Comparison of ENCODE assay signal across 26 cellular contexts in the genomic region with DNA sequence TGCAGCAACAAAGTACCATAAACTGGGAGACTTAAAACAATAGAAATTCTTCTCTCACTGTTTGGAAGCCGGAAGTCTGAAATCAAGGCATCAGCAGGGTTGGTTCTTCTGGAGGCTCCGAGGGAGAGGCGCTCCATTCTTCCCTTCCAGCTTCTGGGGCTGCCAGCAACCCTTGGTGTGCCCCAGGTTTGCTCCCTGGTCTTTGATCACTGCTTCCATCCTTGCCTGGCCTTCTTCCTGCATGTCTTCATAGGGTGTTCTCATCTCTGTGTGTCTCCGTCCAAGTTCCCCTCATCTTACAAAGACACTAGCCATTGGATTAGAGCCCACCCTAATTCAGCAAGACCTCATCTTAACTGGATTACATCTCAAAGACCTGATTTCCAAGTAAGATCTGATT. TPM values are rescaled to one million over a fixed set of nuclear protein-coding genes. Genes with fewer than 3 reads are reported as not detected.
A peak's percentile ranks its signal among the peaks of the same experiment; 100 is the strongest.
DNase-seq lines count a peak whose midpoint lies in the region; ATAC-seq, FAIRE-seq and TF ChIP-seq lines count a peak whose summit lies in the region.
"Had no signal": no experiment of that assay in that cellular context is flagged by ENCODE, and none has a peak within 500 bp of the region (broad histone marks: within the 10 kb centered on the region; RNA-seq: fewer than 3 reads in every experiment).

No MANE protein-coding gene starts in this region.

- no peaks in the 10 kb centered on the region for H3K4me1 ChIP-seq in esophagus muscularis mucosa
- H3K4me1 ChIP-seq in osteoblast (ENCODE audit: insufficient read depth, low read length) = peaks cover 10% of the 10 kb centered on the region
- H3K4me1 ChIP-seq: BE2C, BLaER1 had no signal

- no peak overlapping the region for H3K27ac ChIP-seq in esophagus muscularis mucosa (replicated peaks in 1 of 4)
- H3K27ac ChIP-seq in osteoblast (ENCODE audit: low read depth, low read length) = no peak overlapping the region
- H3K27ac ChIP-seq: BLaER1 had no signal

- H3K9me3 ChIP-seq in esophagus muscularis mucosa = no peaks in the 10 kb centered on the region
- H3K9me3 ChIP-seq in T-helper 17 cell (ENCODE audit: control insufficient read depth, low read length, poor library complexity, severe bottlenecking) = no peaks in the 10 kb centered on the region
- no peaks in the 10 kb centered on the region for H3K9me3 ChIP-seq in osteoblast (ENCODE audit: low read depth, low read length)
- H3K9me3 ChIP-seq: BE2C, BLaER1 had no signal

- 72% methylated on average over 4 of the region's 4 CpGs for WGBS in esophagus muscularis mucosa

- no peaks in the 10 kb centered on the region for H4K20me1 ChIP-seq in osteoblast (ENCODE audit: insufficient read depth, low read length)
- H4K20me1 ChIP-seq: BLaER1 had no signal

- ATAC-seq in T-helper 17 cell = no peak
- ATAC-seq: GM12878 had no signal

- peak; percentile 72 for FAIRE-seq in HTR-8/SVneo (lab: Jason Lieb, UNC)
- FAIRE-seq: A204.1, GM12878, GM12892, GM18507 had no signal

- H3K36me3 Mint-ChIP-seq in osteocyte (ENCODE audit: unreplicated experiment) = no peaks in the 10 kb centered on the region
- H3K36me3 Mint-ChIP-seq in T-helper 17 cell (ENCODE audit: low read depth) = peaks cover under 1% of the 10 kb centered on the region
- H3K36me3 Mint-ChIP-seq: CD14-positive monocyte; CD4-positive, alpha-beta memory T cell; CD4-positive, CD25-positive, alpha-beta regulatory T cell; CD8-positive, alpha-beta memory T cell had no signal

- H3K36me3 ChIP-seq in esophagus muscularis mucosa (no peaks in the 10 kb centered on the region), osteoblast (ENCODE audit: insufficient read depth, low read length) (no peaks in the 10 kb centered on the region)
- H3K36me3 ChIP-seq: BE2C, BLaER1 had no signal

- DNase-seq in HTR-8/SVneo (ENCODE audit: insufficient read length, low spot score) (no peak), esophagus muscularis mucosa (ENCODE audit: extremely low spot score) (peak; percentile 39), osteocyte (ENCODE audit: extremely low spot score, unreplicated experiment) (peak; percentile 54), T-helper 17 cell (no peak), osteoblast (ENCODE audit: insufficient read length, low spot score, missing footprints) (no peak)
- DNase-seq: 8988T; ACHN; BE2C; C1 segment of cervical spinal cord; CD4-positive, alpha-beta memory T cell; CD4-positive, CD25-positive, alpha-beta regulatory T cell; CD8-positive, alpha-beta memory T cell; COR-L47; DMS 273 treated with DMSO at 0.1 percent for 48 hours; DMS153; DMS53; DMS79; DND-41; EL; GDM1 had no signal

- TF ChIP-seq EP300 in esophagus muscularis mucosa (IDR thresholded peaks at IDR 0.05) = no peak

- H3K4me3 ChIP-seq in esophagus muscularis mucosa (no peak overlapping the region), osteoblast (ENCODE audit: insufficient read depth, low read length) (no peak overlapping the region)
- H3K4me3 ChIP-seq: BLaER1, GM12878 had no signal

- no peak overlapping the region for H3K4me3 Mint-ChIP-seq in osteocyte (ENCODE audit: unreplicated experiment)
- no peak overlapping the region for H3K4me3 Mint-ChIP-seq in T-helper 17 cell
- H3K4me3 Mint-ChIP-seq: CD14-positive monocyte; CD4-positive, alpha-beta memory T cell; CD4-positive, CD25-positive, alpha-beta regulatory T cell; CD8-positive, alpha-beta memory T cell had no signal

- no peak for TF ChIP-seq CTCF in esophagus muscularis mucosa (IDR thresholded peaks at IDR 0.05)
- TF ChIP-seq CTCF in osteocyte (IDR thresholded peaks at IDR 0.05) = no peak
- no peak for TF ChIP-seq CTCF in osteoblast (IDR thresholded peaks at IDR 0.05; ENCODE audit: extremely low read depth, low read depth, low read length)

- intact Hi-C loops in esophagus muscularis mucosa (cut with DNase I) = no loop called here

- H3K4me1 Mint-ChIP-seq in osteocyte (ENCODE audit: unreplicated experiment) = peaks cover 13% of the 10 kb centered on the region
- peaks cover 3% of the 10 kb centered on the region for H3K4me1 Mint-ChIP-seq in T-helper 17 cell
- H3K4me1 Mint-ChIP-seq: CD14-positive monocyte; CD4-positive, alpha-beta memory T cell; CD4-positive, CD25-positive, alpha-beta regulatory T cell; CD8-positive, alpha-beta memory T cell had no signal

- no peak for TF ChIP-seq POLR2A in esophagus muscularis mucosa (IDR thresholded peaks at IDR 0.05; ENCODE audit: low read depth)

- H3K27ac Mint-ChIP-seq in osteocyte (ENCODE audit: unreplicated experiment) (no peak overlapping the region), T-helper 17 cell (no peak overlapping the region)
- H3K27ac Mint-ChIP-seq: CD14-positive monocyte; CD4-positive, alpha-beta memory T cell; CD4-positive, CD25-positive, alpha-beta regulatory T cell; CD8-positive, alpha-beta memory T cell had no signal

- H3K27me3 Mint-ChIP-seq in osteocyte (ENCODE audit: unreplicated experiment) (peaks cover 41% of the 10 kb centered on the region), T-helper 17 cell (peaks cover 73% of the 10 kb centered on the region)

- H3K27me3 ChIP-seq in esophagus muscularis mucosa (peaks cover 0 to 29% (median 0%) of the 10 kb centered on the region in 4 donors), osteoblast (ENCODE audit: insufficient read depth, low read length) (peaks cover 54% of the 10 kb centered on the region)
- H3K27me3 ChIP-seq: BLaER1 had no signal

- H3K9me3 Mint-ChIP-seq in osteocyte (ENCODE audit: unreplicated experiment) = no peaks in the 10 kb centered on the region
- H3K9me3 Mint-ChIP-seq: CD4-positive, alpha-beta memory T cell; CD4-positive, CD25-positive, alpha-beta regulatory T cell; CD8-positive, alpha-beta memory T cell had no signal

- H3K79me2 ChIP-seq in osteoblast (ENCODE audit: insufficient read depth, low read length) = no peaks in the 10 kb centered on the region

- H3K4me2 ChIP-seq in osteoblast (ENCODE audit: insufficient read depth, low read length) = no peak overlapping the region
- H3K4me2 ChIP-seq: BLaER1 had no signal

- H2AFZ ChIP-seq in osteoblast (ENCODE audit: low read length) = no peak overlapping the region

RNA-seq across cellular contexts. Expression of gene LRRC75A, which starts 35.3 kb away (rescaled TPM):
- total RNA-seq in esophagus muscularis mucosa (1 to 10 TPM in 2 of 4 donors, under 1 TPM in 2; 0.83 to 3.5 (median 2.0) TPM), osteocyte (1.8 and 2.0 TPM in 2 replicates), T-helper 17 cell (1 to 10 TPM; 3.1 to 5.0 TPM), osteoblast (0.88 and 1.4 TPM in 2 replicates)

RNA-seq across cellular contexts. Expression of gene ZNF287, which starts 41.7 kb away (rescaled TPM):
- total RNA-seq in esophagus muscularis mucosa = 10 to 100 TPM in 1 of 4 donors, 1 to 10 TPM in 3; 5.0 to 12.0 (median 7.1) TPM
- 10.9 and 11.8 TPM in 2 replicates for total RNA-seq in osteocyte
- total RNA-seq in T-helper 17 cell = 1 to 10 TPM; 6.6 to 7.6 TPM
- total RNA-seq in osteoblast = 8.5 and 10.9 TPM in 2 replicates

Comparison
In these comparisons a context has a peak if more than half of its experiments do, and no peak if none do; other contexts are left out.
1. DNase-seq: peak in esophagus muscularis mucosa (single experiment) and osteocyte (single experiment); none in HTR-8/SVneo (single experiment), T-helper 17 cell (0 of 3) and osteoblast (single experiment).